Comparison of ENCODE assay signal across 10 cellular contexts in the genomic region with DNA sequence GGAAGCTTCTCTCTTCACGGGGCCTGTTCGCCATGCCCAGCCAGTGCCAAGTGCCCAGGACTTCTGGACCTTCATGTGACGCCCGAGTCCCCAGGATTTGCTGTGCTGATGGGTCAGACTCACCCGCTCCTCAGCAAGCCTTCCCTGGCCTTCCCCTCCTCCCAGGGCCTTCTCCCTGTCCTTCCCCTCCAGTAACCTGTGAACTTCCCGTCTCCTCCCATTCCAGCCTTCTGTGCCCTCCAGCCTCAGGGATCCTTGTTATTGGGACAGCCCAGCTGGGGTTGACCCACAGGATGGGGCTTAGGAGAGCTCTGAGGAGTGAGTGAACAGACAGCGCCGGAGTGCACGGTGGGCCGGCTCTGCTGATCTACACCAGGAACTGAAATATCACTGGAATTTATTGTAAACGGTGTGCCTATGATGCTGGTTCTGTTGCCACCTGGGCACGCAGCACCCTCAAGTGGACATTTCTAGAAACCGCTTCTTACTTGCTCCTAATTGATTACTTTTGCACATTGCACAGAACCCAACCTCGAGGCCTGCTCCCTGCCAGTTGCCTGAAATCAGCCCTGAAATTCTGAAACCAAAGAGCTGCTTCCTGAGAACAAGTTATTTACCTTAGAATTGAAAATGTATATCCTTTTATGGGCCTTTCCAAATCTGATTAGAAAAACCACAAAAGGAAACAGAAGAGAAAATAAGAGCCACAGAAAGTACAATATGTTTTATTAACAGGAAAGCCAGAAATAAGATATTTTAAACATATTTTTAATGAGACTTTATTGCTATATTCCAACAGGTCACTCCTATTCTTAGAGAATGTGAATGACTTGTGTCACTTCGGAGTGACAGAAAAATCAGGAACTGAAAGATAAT. TPM values are rescaled to one million over a fixed set of nuclear protein-coding genes. Genes with fewer than 3 reads are reported as not detected.
DNase-seq lines count a peak whose midpoint lies in the region; ATAC-seq, FAIRE-seq and TF ChIP-seq lines count a peak whose summit lies in the region.
"Had no signal": no experiment of that assay in that cellular context is flagged by ENCODE, and none has a peak within 500 bp of the region (broad histone marks: within the 10 kb centered on the region; RNA-seq: fewer than 3 reads in every experiment).

No MANE protein-coding gene starts in this region.

- DNase-seq in NCI-H345 (lab: John Stamatoyannopoulos, UW) = peak; percentile 8
- DNase-seq in NCI-H345 treated with DMSO at 0.1 percent for 48 hours (lab: John Stamatoyannopoulos, UW; ENCODE audit: unreplicated experiment) = no peak
- DNase-seq in NCI-H1694 (lab: John Stamatoyannopoulos, UW) = peak; percentile 73
- DNase-seq in WTC11 (ENCODE audit: low spot score) = no peak
- DNase-seq in endothelial cell (ENCODE audit: low spot score) = peak; percentile 48
- peak in 2 of 6 donors; percentile 30 to 38 for DNase-seq in pancreas

- TF ChIP-seq CTCF in WTC11 (IDR thresholded peaks at IDR 0.05) = no peak
- TF ChIP-seq CTCF in endothelial cell (IDR thresholded peaks at IDR 0.05; ENCODE audit: unreplicated experiment) = peak; percentile 33
- no peak for TF ChIP-seq CTCF in pancreas (IDR thresholded peaks at IDR 0.05)

- H3K36me3 ChIP-seq in pancreas = no peaks in the 10 kb centered on the region

- no peaks in the 10 kb centered on the region for H3K9me3 Mint-ChIP-seq in WTC11
- no peaks in the 10 kb centered on the region for H3K9me3 Mint-ChIP-seq in endothelial cell (ENCODE audit: unreplicated experiment)

- H3K27ac Mint-ChIP-seq in WTC11 (peak overlapping the region; percentile 10; the same call in 1 of the 2 replicates), endothelial cell (ENCODE audit: unreplicated experiment) (peak overlapping the region; percentile 99)

- no peaks in the 10 kb centered on the region for H3K9me3 ChIP-seq in pancreas

- H3K27me3 ChIP-seq in pancreas = no peaks in the 10 kb centered on the region

- peaks cover 6 to 14% (median 8%) of the 10 kb centered on the region in 3 donors for H3K4me1 ChIP-seq in pancreas

- 61 to 77% methylated on average over 15 of the region's 15 CpGs for WGBS in pancreas, 2 donors

- ATAC-seq in WTC11 (peak; percentile 11), pancreas (peak in 3 of 4 donors; percentile 3 to 32 (median 7)), GM21529 (IDR thresholded peaks at IDR 0.05; ENCODE audit: unreplicated experiment) (no peak), GM21515 (IDR thresholded peaks at IDR 0.05; ENCODE audit: unreplicated experiment) (no peak)

- CTCF ChIA-PET in WTC11 (lab: Charles Lee) = interaction anchor here (0.8 to 3.2 kb wide), 11 partner anchors 8 to 1502 kb away, joined by 3 to 16 read pairs (median 7); partner anchors contain the start of genes FAM221B and TMEM8B

- peaks cover 43% of the 10 kb centered on the region for H3K4me1 Mint-ChIP-seq in WTC11
- peaks cover 60% of the 10 kb centered on the region for H3K4me1 Mint-ChIP-seq in endothelial cell (ENCODE audit: unreplicated experiment)

- no peak overlapping the region for H3K4me3 Mint-ChIP-seq in WTC11
- peak overlapping the region; percentile 91 for H3K4me3 Mint-ChIP-seq in endothelial cell (ENCODE audit: unreplicated experiment)

- intact Hi-C loops in pancreas (cut with DNase I) = no loop called here

- no peak overlapping the region for H3K27ac ChIP-seq in pancreas

- POLR2A ChIA-PET in WTC11 (lab: Charles Lee) = no interaction called here

- no peak overlapping the region for H3K4me3 ChIP-seq in pancreas

- H3K36me3 Mint-ChIP-seq in WTC11 (no peaks in the 10 kb centered on the region), endothelial cell (ENCODE audit: low read depth, unreplicated experiment) (peaks cover 10% of the 10 kb centered on the region)

- H3K27me3 Mint-ChIP-seq in WTC11 (ENCODE audit: low read depth) (peaks cover 4% of the 10 kb centered on the region; the same call in 1 of the 2 replicates), endothelial cell (ENCODE audit: unreplicated experiment) (peaks cover 41% of the 10 kb centered on the region)

- FAIRE-seq in pancreas (lab: Jason Lieb, UNC) = no peak
- FAIRE-seq: endometrium, G401.6 had no signal

TF ChIP-seq in WTC11, 78 proteins besides CTCF, POLR2A, EP300 and RAD21 (continues in another document):
- no peak for TF ChIP-seq E2F4 (CRISPR knock-in tag; IDR thresholded peaks at IDR 0.05; ENCODE audit: borderline replicate concordance, low read depth)
- TF ChIP-seq, protein P1, sequence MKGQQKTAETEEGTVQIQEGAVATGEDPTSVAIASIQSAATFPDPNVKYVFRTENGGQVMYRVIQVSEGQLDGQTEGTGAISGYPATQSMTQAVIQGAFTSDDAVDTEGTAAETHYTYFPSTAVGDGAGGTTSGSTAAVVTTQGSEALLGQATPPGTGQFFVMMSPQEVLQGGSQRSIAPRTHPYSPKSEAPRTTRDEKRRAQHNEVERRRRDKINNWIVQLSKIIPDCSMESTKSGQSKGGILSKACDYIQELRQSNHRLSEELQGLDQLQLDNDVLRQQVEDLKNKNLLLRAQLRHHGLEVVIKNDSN (CRISPR knock-in tag; IDR thresholded peaks at IDR 0.05) = no peak
- TF ChIP-seq ZSCAN18 (CRISPR knock-in tag; IDR thresholded peaks at IDR 0.05) = no peak
- TF ChIP-seq AR (CRISPR knock-in tag; IDR thresholded peaks at IDR 0.05) = no peak

RNA-seq across cellular contexts. Expression of gene SPAAR, which starts 1.6 kb away (rescaled TPM):
- 0.23 to 0.33 TPM in 2 of 3 replicates, not detected in the other for total RNA-seq in WTC11 (2021)
- 32.0 TPM for total RNA-seq in endothelial cell (ENCODE audit: unreplicated experiment)
- under 1 TPM in 5 of 6 donors, not detected in 1; 0.12 to 0.74 (median 0.44) TPM for total RNA-seq in pancreas
- polyA plus RNA-seq in pancreas = 1 to 10 TPM in 1 of 2 donors, under 1 TPM in 1; 0.31 to 1.6 TPM

RNA-seq across cellular contexts. Expression of gene HRCT1, which starts 4.8 kb away (rescaled TPM):
- 0.41 TPM in 1 of 3 replicates, not detected in the others for total RNA-seq in WTC11 (2021)
- total RNA-seq in endothelial cell (ENCODE audit: unreplicated experiment) = 0.87 TPM
- 1 to 10 TPM in 3 of 6 donors, under 1 TPM in 3; 0.43 to 1.5 (median 0.83) TPM for total RNA-seq in pancreas
- polyA plus RNA-seq in pancreas = 1 to 10 TPM in 1 of 2 donors, under 1 TPM in 1; 0.33 to 1.5 TPM

RNA-seq across cellular contexts. Expression of gene OR13J1, which starts 40.6 kb away (rescaled TPM):
- total RNA-seq in WTC11 (2021) (not detected in 3 replicates), endothelial cell (ENCODE audit: unreplicated experiment) (not detected), pancreas (not detected)
- not detected for polyA plus RNA-seq in pancreas

RNA-seq across cellular contexts. Expression of gene OR2S2, which starts 47.1 kb away (rescaled TPM):
- total RNA-seq in WTC11 (2021) = not detected in 3 replicates
- total RNA-seq in endothelial cell (ENCODE audit: unreplicated experiment) = not detected
- not detected for total RNA-seq in pancreas
- polyA plus RNA-seq in pancreas = not detected

Comparison
In these comparisons a context has a peak if more than half of its experiments do, and no peak if none do; other contexts are left out.
1. DNase-seq: peak in NCI-H345 (single experiment), NCI-H1694 (single experiment) and endothelial cell (single experiment); none in NCI-H345 treated with DMSO at 0.1 percent for 48 hours (single experiment) and WTC11 (single experiment).
2. ATAC-seq: peak in WTC11 (single experiment) and pancreas (3 of 4); none in GM21529 (single experiment) and GM21515 (single experiment).
3. RNA of gene SPAAR, which starts 1.6 kb away (total RNA-seq): 32.0 TPM in endothelial cell (single experiment); 0.12 to 0.74 TPM in pancreas and 0.23 to 0.33 TPM in WTC11; every median in the first group is over 10 times any median in the second.